In genomic region chr7:7686806-7687205, GRCh38 we compare ENCODE assay signal across 26 cellular contexts. TPM values are rescaled to one million over a fixed set of nuclear protein-coding genes. Genes with fewer than 3 reads are reported as not detected.
DNase-seq lines count a peak whose midpoint lies in the region; ATAC-seq, FAIRE-seq and TF ChIP-seq lines count a peak whose summit lies in the region.
"Had no signal": no experiment of that assay in that cellular context is flagged by ENCODE, and none has a peak within 500 bp of the region (broad histone marks: within the 10 kb centered on the region; RNA-seq: fewer than 3 reads in every experiment).

No MANE protein-coding gene starts in this region.

- H3K4me1 Mint-ChIP-seq in T-helper 17 cell = peaks cover 19% of the 10 kb centered on the region

- H3K27ac Mint-ChIP-seq in T-helper 17 cell = no peak overlapping the region
- H3K27ac Mint-ChIP-seq: activated CD8-positive, alpha-beta T cell treated with anti-CD3 and anti-CD28 coated beads, Interleukin-2, amount 10 ng/mL, durations not matched to agents 7 days and 5 days; activated naive CD4-positive, alpha-beta T cell treated with anti-CD3 and anti-CD28 coated beads, Interleukin-2, amount 50 U/mL, for 72 hours; T-helper 1 cell treated with Interleukin-12 subunit alpha and Interleukin-12 subunit beta and Interleukin-4 antibody, amounts not matched to agents 30 μg/mL and 1 μg/mL, for 36 hours had no signal

- peak; percentile 76 for FAIRE-seq in G401.6 (lab: Jason Lieb, UNC)

- H3K4me3 Mint-ChIP-seq in T-helper 17 cell = no peak overlapping the region
- H3K4me3 Mint-ChIP-seq: activated CD8-positive, alpha-beta T cell treated with anti-CD3 and anti-CD28 coated beads, Interleukin-2, amount 10 ng/mL, durations not matched to agents 7 days and 5 days; natural killer cell treated with Interleukin-12 subunit alpha and Interleukin-12 subunit beta and Interleukin-15 and Interleukin-18, amount 100 ng/mL, for 72 hours; T-helper 1 cell treated with Interleukin-12 subunit alpha and Interleukin-12 subunit beta and Interleukin-4 antibody, amounts not matched to agents 30 μg/mL and 1 μg/mL, for 36 hours had no signal

- H3K36me3 Mint-ChIP-seq in T-helper 17 cell (ENCODE audit: low read depth) = no peaks in the 10 kb centered on the region
- H3K36me3 Mint-ChIP-seq: activated naive CD4-positive, alpha-beta T cell treated with anti-CD3 and anti-CD28 coated beads, Interleukin-2, amount 50 U/mL, for 72 hours; natural killer cell treated with Interleukin-12 subunit alpha and Interleukin-12 subunit beta and Interleukin-15 and Interleukin-18, amount 100 ng/mL, for 72 hours had no signal

- H3K27me3 Mint-ChIP-seq in T-helper 17 cell = no peaks in the 10 kb centered on the region
- H3K27me3 Mint-ChIP-seq: natural killer cell treated with Interleukin-12 subunit alpha and Interleukin-12 subunit beta and Interleukin-15 and Interleukin-18, amount 100 ng/mL, for 72 hours had no signal

- H3K9ac ChIP-seq in Loucy (ENCODE audit: low read depth, low read length, poor library complexity, severe bottlenecking) = no peak overlapping the region
- H3K9ac ChIP-seq: SK-N-SH had no signal

- no peaks in the 10 kb centered on the region for H4K20me1 ChIP-seq in Loucy (ENCODE audit: insufficient read depth, low read length, poor library complexity, severe bottlenecking)

- H3K36me3 ChIP-seq in Loucy (ENCODE audit: insufficient read depth, low read length) = no peaks in the 10 kb centered on the region
- H3K36me3 ChIP-seq: ascending aorta, HAP-1, tibial nerve had no signal

- no peak for ATAC-seq in T-helper 17 cell
- ATAC-seq in HG03045 (IDR thresholded peaks at IDR 0.05; ENCODE audit: unreplicated experiment) = no peak
- ATAC-seq: activated CD8-positive, alpha-beta T cell treated with anti-CD3 and anti-CD28 coated beads, Interleukin-2, amount 10 ng/mL, durations not matched to agents 7 days and 5 days; activated naive CD4-positive, alpha-beta T cell treated with anti-CD3 and anti-CD28 coated beads, Interleukin-2, amount 50 U/mL, for 72 hours; natural killer cell treated with Interleukin-12 subunit alpha and Interleukin-12 subunit beta and Interleukin-15 and Interleukin-18, amount 100 ng/mL, for 72 hours had no signal

- peaks cover 19% of the 10 kb centered on the region; the same call in 1 of the 2 replicates for H3K79me2 ChIP-seq in Loucy (ENCODE audit: insufficient read depth, low read length)

- H3K4me3 ChIP-seq in Loucy (ENCODE audit: low read length, poor library complexity, severe bottlenecking) = no peak overlapping the region
- H3K4me3 ChIP-seq: ascending aorta, HAP-1, skin epidermis, tibial nerve had no signal

- H3K27me3 ChIP-seq in Loucy (ENCODE audit: insufficient read depth, low read length, poor library complexity, severe bottlenecking) = no peaks in the 10 kb centered on the region
- H3K27me3 ChIP-seq: ascending aorta, tibial nerve had no signal

- H3K4me2 ChIP-seq in Loucy (ENCODE audit: low read depth, low read length, poor library complexity, severe bottlenecking) = no peak overlapping the region
- H3K4me2 ChIP-seq: SK-N-SH had no signal

- no peaks in the 10 kb centered on the region for H3F3A ChIP-seq in Loucy (ENCODE audit: low read depth)

- H2AFZ ChIP-seq in Loucy (ENCODE audit: low read length) = 0 out of 2 replicates have a peak overlapping the region, but pooled peaks have one; percentile 22

- DNase-seq in iris pigment epithelial cell (ENCODE audit: low read depth) (peak; percentile 52), renal cortical epithelial cell (ENCODE audit: low read depth) (peak; percentile 4), T-helper 17 cell (no peak), hypothalamus (lab: John Stamatoyannopoulos, UW) (no peak)
- DNase-seq: activated CD4-positive, alpha-beta T cell treated with anti-CD3 and anti-CD28 coated beads for 1 hour; activated CD8-positive, alpha-beta T cell treated with anti-CD3 and anti-CD28 coated beads, Interleukin-2, amount 10 ng/mL, durations not matched to agents 7 days and 5 days; central memory CD4-positive, alpha-beta T cell; KG1; NCI-H146; NCI-H446; NCI-H774; posterior cingulate gyrus; RPMI8226; SK-N-SH; stimulated activated CD4-positive, alpha-beta T cell treated with anti-CD3 and anti-CD28 coated beads, Interleukin-1b, Interleukin-23, amount 100 ng/mL, for 48 hours; stimulated activated CD8-positive, alpha-beta memory T cell treated with anti-CD3 and anti-CD28 coated beads, Interleukin-4, amount 100 ng/mL, for 48 hours had no signal

- H3K4me1 ChIP-seq in Loucy (ENCODE audit: insufficient read depth, low read length, poor library complexity, severe bottlenecking) = peaks cover 30% of the 10 kb centered on the region
- H3K4me1 ChIP-seq: HAP-1 had no signal

- H3K9me2 ChIP-seq in Loucy (replicated peaks; ENCODE audit: low read depth, low read length) = no peaks in the 10 kb centered on the region
- H3K9me2 ChIP-seq: SK-N-SH had no signal

- no peaks in the 10 kb centered on the region for H3K9me3 ChIP-seq in Loucy (ENCODE audit: insufficient read depth, low read depth, low read length)
- no peaks in the 10 kb centered on the region for H3K9me3 ChIP-seq in T-helper 17 cell (ENCODE audit: control insufficient read depth, low read length, poor library complexity, severe bottlenecking)
- H3K9me3 ChIP-seq: ascending aorta, HAP-1, SK-N-SH, tibial nerve had no signal

- TF ChIP-seq CTCF in Loucy (conservative IDR thresholded peaks at IDR 0.05; ENCODE audit: low read length) = no peak

RNA-seq across cellular contexts. Expression of gene RPA3, which starts 31.6 kb away (rescaled TPM):
- total RNA-seq in renal cortical epithelial cell (22.2 and 49.5 TPM in 2 replicates), T-helper 17 cell (10 to 100 TPM; 27.0 to 34.9 TPM)

RNA-seq across cellular contexts. Expression of gene UMAD1, which starts 46.3 kb away (rescaled TPM):
- total RNA-seq in renal cortical epithelial cell (19.3 and 24.2 TPM in 2 replicates), T-helper 17 cell (10 to 100 TPM; 10.9 to 15.0 TPM)

Comparison
In these comparisons a context has a peak if more than half of its experiments do, and no peak if none do; other contexts are left out.
1. DNase-seq: peak in iris pigment epithelial cell (single experiment) and renal cortical epithelial cell (single experiment); none in T-helper 17 cell (0 of 3) and hypothalamus (0 of 51).